Comparison of ENCODE assay signal across 13 cellular contexts in the genomic region with DNA sequence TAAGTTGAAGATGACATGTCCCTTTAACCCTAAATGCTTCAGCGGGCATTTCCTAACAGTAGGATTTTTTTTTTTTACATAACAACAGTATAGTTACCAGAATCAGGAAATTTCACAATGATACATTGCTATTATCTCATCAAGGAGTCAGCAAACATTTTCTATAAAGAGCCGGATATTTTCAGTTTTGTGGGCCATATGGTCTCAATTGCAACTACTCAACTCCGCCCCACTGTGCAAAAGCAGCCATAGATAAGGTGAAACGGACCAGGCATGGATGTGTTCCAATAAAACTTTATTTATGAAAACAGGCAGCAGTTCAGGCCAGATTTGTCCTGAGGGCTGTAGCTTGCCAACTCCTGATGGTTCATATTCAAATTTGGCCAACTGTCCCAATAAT.
A peak's percentile ranks its signal among the peaks of the same experiment; 100 is the strongest.
DNase-seq lines count a peak whose midpoint lies in the region; ATAC-seq and TF ChIP-seq lines count a peak whose summit lies in the region.
"Had no signal": no experiment of that assay in that cellular context is flagged by ENCODE, and none has a peak within 500 bp of the region (broad histone marks: within the 10 kb centered on the region; RNA-seq: fewer than 3 reads in every experiment).

No MANE protein-coding gene starts in this region.

- peak overlapping the region; percentile 20 for H3K4me2 ChIP-seq in PC-9

- POLR2A ChIA-PET in PC-9 (lab: Charles Lee; ENCODE audit: unreplicated experiment), result no interaction called here
- POLR2A ChIA-PET in activated CD8-positive, alpha-beta T cell treated with anti-CD3 and anti-CD28 coated beads for 36 hours (lab: Charles Lee), result no interaction called here

- no peaks in the 10 kb centered on the region for H3K4me1 Mint-ChIP-seq in activated CD8-positive, alpha-beta T cell treated with anti-CD3 and anti-CD28 coated beads for 36 hours (ENCODE audit: low read depth)

- H3K9me3 ChIP-seq in PC-9 (ENCODE audit: insufficient read depth, low read depth), result no peaks in the 10 kb centered on the region
- no peaks in the 10 kb centered on the region for H3K9me3 ChIP-seq in ascending aorta
- H3K9me3 ChIP-seq: Peyer's patch had no signal

- H3K9me2 ChIP-seq in PC-9 (ENCODE audit: insufficient read depth), result no peaks in the 10 kb centered on the region

- DNase-seq in AG10803 (ENCODE audit: low read depth) (peak; percentile 86), HS-5 (ENCODE audit: low read depth) (peak; percentile 85), PC-9 (peak in 1 of 2 experiments; percentile 53), fibroblast of the conjunctiva (ENCODE audit: low read depth) (peak; percentile 79), ascending aorta (ENCODE audit: low spot score in 2 of 2) (no peak), NCI-H510A (lab: John Stamatoyannopoulos, UW) (no peak), RKO (ENCODE audit: low spot score) (no peak)
- no peak for DNase-seq in activated CD8-positive, alpha-beta T cell treated with anti-CD3 and anti-CD28 coated beads for 36 hours
- DNase-seq: activated T-cell treated with anti-CD3 and anti-CD28 coated beads, Interleukin-2, amount 50 U/mL, for 1 hour; mammary epithelial cell; NCI-H2081 treated with DMSO at 0.1 percent for 48 hours had no signal

- H3K4me1 ChIP-seq in PC-9 (replicated peaks; ENCODE audit: insufficient read depth) (peaks cover 71% of the 10 kb centered on the region), ascending aorta (no peaks in the 10 kb centered on the region)
- H3K4me1 ChIP-seq: Peyer's patch had no signal

- no peaks in the 10 kb centered on the region for H3K27me3 ChIP-seq in PC-9 (ENCODE audit: insufficient read depth, low read depth)
- H3K27me3 ChIP-seq in ascending aorta, result no peaks in the 10 kb centered on the region
- H3K27me3 ChIP-seq: Peyer's patch had no signal

- no peaks in the 10 kb centered on the region for H3K9me3 Mint-ChIP-seq in activated CD8-positive, alpha-beta T cell treated with anti-CD3 and anti-CD28 coated beads for 36 hours

- no peak overlapping the region for H2AFZ ChIP-seq in PC-9

- no peak for ATAC-seq in activated CD8-positive, alpha-beta T cell treated with anti-CD3 and anti-CD28 coated beads for 36 hours

- H3K27ac ChIP-seq in PC-9, result peak overlapping the region; percentile 57
- no peak overlapping the region for H3K27ac ChIP-seq in ascending aorta
- H3K27ac ChIP-seq: C4-2B, Peyer's patch had no signal

- H3K36me3 ChIP-seq in PC-9 (ENCODE audit: low read depth) (no peaks in the 10 kb centered on the region), ascending aorta (no peaks in the 10 kb centered on the region)
- H3K36me3 ChIP-seq: Peyer's patch had no signal

- H3F3A ChIP-seq in PC-9 (ENCODE audit: insufficient read depth, low read depth), result peaks cover 32% of the 10 kb centered on the region; the same call in 1 of the 2 replicates

- H4K20me1 ChIP-seq in PC-9 (ENCODE audit: insufficient read depth), result no peaks in the 10 kb centered on the region

- CTCF ChIA-PET in PC-9 (lab: Charles Lee), result interaction anchor here (0.7 kb wide), 1 partner anchor 1314 kb away, joined by 4 read pairs; no protein-coding TSS in a partner anchor
- CTCF ChIA-PET in activated CD8-positive, alpha-beta T cell treated with anti-CD3 and anti-CD28 coated beads for 36 hours (lab: Charles Lee), result interaction anchor here (8.3 kb wide), 1 partner anchor 19 kb away, joined by 57 read pairs; no protein-coding TSS in a partner anchor

- H3K27me3 Mint-ChIP-seq in activated CD8-positive, alpha-beta T cell treated with anti-CD3 and anti-CD28 coated beads for 36 hours, result peaks cover 1% of the 10 kb centered on the region

- BruUV-seq in PC-9 (replicated peaks; lab: Mats Ljungman, UMichigan), result no TSS peak

- TF ChIP-seq CTCF in AG10803 (conservative IDR thresholded peaks at IDR 0.05; ENCODE audit: low read length) (no peak), PC-9 (conservative IDR thresholded peaks at IDR 0.05) (no peak), ascending aorta (IDR thresholded peaks at IDR 0.05) (no peak)
- no peak for TF ChIP-seq CTCF in activated CD8-positive, alpha-beta T cell treated with anti-CD3 and anti-CD28 coated beads for 36 hours (IDR thresholded peaks at IDR 0.05)

- H3K27ac Mint-ChIP-seq in activated CD8-positive, alpha-beta T cell treated with anti-CD3 and anti-CD28 coated beads for 36 hours, result no peak overlapping the region

- no peak overlapping the region for H3K4me3 Mint-ChIP-seq in activated CD8-positive, alpha-beta T cell treated with anti-CD3 and anti-CD28 coated beads for 36 hours

- no peaks in the 10 kb centered on the region for H3K79me2 ChIP-seq in PC-9 (ENCODE audit: low read depth)

- H3K36me3 Mint-ChIP-seq in activated CD8-positive, alpha-beta T cell treated with anti-CD3 and anti-CD28 coated beads for 36 hours (ENCODE audit: low read depth), result no peaks in the 10 kb centered on the region

- no peak overlapping the region for H3K4me3 ChIP-seq in AG10803 (ENCODE audit: low read length)
- no peak overlapping the region for H3K4me3 ChIP-seq in PC-9
- no peak overlapping the region for H3K4me3 ChIP-seq in ascending aorta
- H3K4me3 ChIP-seq: Peyer's patch had no signal

- intact Hi-C loops in PC-9 (cut with micrococcal nuclease; ENCODE audit: unreplicated experiment) (no loop called here), ascending aorta (cut with DNase I) (no loop called here)
- intact Hi-C loops in activated CD8-positive, alpha-beta T cell treated with anti-CD3 and anti-CD28 coated beads for 36 hours (cut with micrococcal nuclease), result no loop called here

Comparison
In these comparisons a context has a peak if more than half of its experiments do, and no peak if none do; other contexts are left out.
1. DNase-seq: peak in AG10803 (single experiment), HS-5 (single experiment) and fibroblast of the conjunctiva (single experiment); none in ascending aorta (0 of 2), NCI-H510A (single experiment), RKO (single experiment) and activated CD8-positive, alpha-beta T cell treated with anti-CD3 and anti-CD28 coated beads for 36 hours (single experiment).